9 cellular contexts compared by ENCODE assay signal in genomic region chr16:9072806-9073341, GRCh38. TPM values are rescaled to one million over a fixed set of nuclear protein-coding genes. Genes with fewer than 3 reads are reported as not detected.
DNase-seq lines count a peak whose midpoint lies in the region; ATAC-seq and TF ChIP-seq lines count a peak whose summit lies in the region.
"Had no signal": no experiment of that assay in that cellular context is flagged by ENCODE, and none has a peak within 500 bp of the region (broad histone marks: within the 10 kb centered on the region; RNA-seq: fewer than 3 reads in every experiment).

No MANE protein-coding gene starts in this region.

- H3K27me3 Mint-ChIP-seq in stimulated activated memory B cell treated with anti-CD40 and anti-IgM and Interleukin-4, amounts not matched to agents 10 μg/mL and 1 μg/mL and 100 μg/mL, for 72 hours = no peaks in the 10 kb centered on the region
- H3K27me3 Mint-ChIP-seq: central memory CD8-positive, alpha-beta T cell had no signal

- peak; percentile 57 for ATAC-seq in GM19025 (IDR thresholded peaks at IDR 0.05; ENCODE audit: low read depth, unreplicated experiment)
- ATAC-seq in stimulated activated memory B cell treated with anti-CD40 and anti-IgM and Interleukin-4, amounts not matched to agents 10 μg/mL and 1 μg/mL and 100 μg/mL, for 72 hours = peak; percentile 47
- ATAC-seq in right cardiac atrium = no peak

- no peaks in the 10 kb centered on the region for H3K36me3 ChIP-seq in MM.1S (replicated peaks; ENCODE audit: insufficient read depth, low read length)
- no peaks in the 10 kb centered on the region for H3K36me3 ChIP-seq in adipocyte (ENCODE audit: control insufficient read depth, insufficient read depth, low read length, severe bottlenecking)

- H3K27ac ChIP-seq in MM.1S (ENCODE audit: low read length) (peak overlapping the region; percentile 92), right cardiac atrium (ENCODE audit: low read length) (no peak overlapping the region)

- H2AFZ ChIP-seq in MM.1S (ENCODE audit: low read length) = peak overlapping the region; percentile 71

- no peaks in the 10 kb centered on the region for H3K9me3 ChIP-seq in MM.1S (replicated peaks; ENCODE audit: insufficient read depth, low read length)
- H3K9me3 ChIP-seq in adipocyte (ENCODE audit: control insufficient read depth, low read length) = peaks cover 4% of the 10 kb centered on the region
- H3K9me3 ChIP-seq in right cardiac atrium (ENCODE audit: control insufficient read depth, low read length) = no peaks in the 10 kb centered on the region

- DNase-seq in A172 (ENCODE audit: low spot score) (peak; percentile 67), MM.1S (peak; percentile 85), adipocyte (ENCODE audit: low read depth) (peak; percentile 77), right cardiac atrium (no peak), nucleus accumbens (lab: John Stamatoyannopoulos, UW) (no peak), NCI-H128 (lab: John Stamatoyannopoulos, UW; ENCODE audit: unreplicated experiment) (no peak)

- no peaks in the 10 kb centered on the region for H3K9me3 Mint-ChIP-seq in stimulated activated memory B cell treated with anti-CD40 and anti-IgM and Interleukin-4, amounts not matched to agents 10 μg/mL and 1 μg/mL and 100 μg/mL, for 72 hours
- H3K9me3 Mint-ChIP-seq: central memory CD8-positive, alpha-beta T cell had no signal

- H3K27me3 ChIP-seq in MM.1S (replicated peaks; ENCODE audit: insufficient read depth, low read length) = no peaks in the 10 kb centered on the region
- H3K27me3 ChIP-seq in adipocyte (replicated peaks; ENCODE audit: control insufficient read depth, insufficient read depth, low read length) = no peaks in the 10 kb centered on the region
- H3K27me3 ChIP-seq in right cardiac atrium (ENCODE audit: control insufficient read depth, insufficient read depth) = no peaks in the 10 kb centered on the region

- no peaks in the 10 kb centered on the region for H3K9me2 ChIP-seq in MM.1S (replicated peaks; ENCODE audit: insufficient read depth, low read length)

- no peak overlapping the region for H3K27ac Mint-ChIP-seq in stimulated activated memory B cell treated with anti-CD40 and anti-IgM and Interleukin-4, amounts not matched to agents 10 μg/mL and 1 μg/mL and 100 μg/mL, for 72 hours

- peak overlapping the region; percentile 53 for H3K9ac ChIP-seq in MM.1S (ENCODE audit: low read length)
- H3K9ac ChIP-seq in adipocyte (ENCODE audit: low read length) = peak overlapping the region; percentile 19

- no peaks in the 10 kb centered on the region for H3K79me2 ChIP-seq in MM.1S (ENCODE audit: low read length)

- peaks cover 23% of the 10 kb centered on the region for H3K4me1 Mint-ChIP-seq in stimulated activated memory B cell treated with anti-CD40 and anti-IgM and Interleukin-4, amounts not matched to agents 10 μg/mL and 1 μg/mL and 100 μg/mL, for 72 hours
- H3K4me1 Mint-ChIP-seq: central memory CD8-positive, alpha-beta T cell had no signal

- intact Hi-C loops in right cardiac atrium (cut with DNase I) = no loop called here

- H3K4me3 ChIP-seq in MM.1S (ENCODE audit: low read length) = peak overlapping the region; percentile 40
- peak overlapping the region; percentile 25 for H3K4me3 ChIP-seq in adipocyte (ENCODE audit: low read length)
- H3K4me3 ChIP-seq in right cardiac atrium (ENCODE audit: low read length) = no peak overlapping the region

- H3K4me2 ChIP-seq in MM.1S (ENCODE audit: low read depth, low read length) = peak overlapping the region; percentile 71

- H3K4me1 ChIP-seq in MM.1S (ENCODE audit: low read length) (peaks cover 43% of the 10 kb centered on the region), adipocyte (ENCODE audit: control insufficient read depth, insufficient read depth, low read length) (peaks cover 32% of the 10 kb centered on the region), right cardiac atrium (ENCODE audit: control insufficient read depth, insufficient read depth, low read length) (no peaks in the 10 kb centered on the region)

- H3F3A ChIP-seq in MM.1S (ENCODE audit: insufficient read depth, low read length) = peaks cover 38% of the 10 kb centered on the region

- no peak overlapping the region for H3K4me3 Mint-ChIP-seq in stimulated activated memory B cell treated with anti-CD40 and anti-IgM and Interleukin-4, amounts not matched to agents 10 μg/mL and 1 μg/mL and 100 μg/mL, for 72 hours
- H3K4me3 Mint-ChIP-seq: central memory CD8-positive, alpha-beta T cell had no signal

- H3K36me3 Mint-ChIP-seq in stimulated activated memory B cell treated with anti-CD40 and anti-IgM and Interleukin-4, amounts not matched to agents 10 μg/mL and 1 μg/mL and 100 μg/mL, for 72 hours = no peaks in the 10 kb centered on the region

- WGBS in right cardiac atrium = 58% methylated on average over 6 of the region's 6 CpGs

- no peaks in the 10 kb centered on the region for H4K20me1 ChIP-seq in MM.1S (ENCODE audit: insufficient read depth, low read length)

- TF ChIP-seq CTCF in MM.1S (IDR thresholded peaks at IDR 0.05; ENCODE audit: low read length) = no peak

RNA-seq across cellular contexts. Expression of gene HAPSTR1, which starts 18.6 kb away (rescaled TPM):
- 66.3 and 79.6 TPM in 2 replicates for total RNA-seq in A172 (2014; rRNA removed; shearing (Covaris generic))
- total RNA-seq in right cardiac atrium = 10 to 100 TPM; 39.7 to 50.9 (median 45.1) TPM
- 14.4 TPM for polyA plus RNA-seq in right cardiac atrium

Comparison
In these comparisons a context has a peak if more than half of its experiments do, and no peak if none do; other contexts are left out.
1. DNase-seq: peak in A172 (single experiment), MM.1S (single experiment) and adipocyte (single experiment); none in right cardiac atrium (0 of 3), nucleus accumbens (0 of 56) and NCI-H128 (single experiment).
2. ATAC-seq: peak in GM19025 (single experiment) and stimulated activated memory B cell treated with anti-CD40 and anti-IgM and Interleukin-4, amounts not matched to agents 10 μg/mL and 1 μg/mL and 100 μg/mL, for 72 hours (single experiment); none in right cardiac atrium (0 of 2).